8 cellular contexts compared by ENCODE assay signal in genomic region chr10:15209827-15210509, GRCh38. TPM values are rescaled to one million over a fixed set of nuclear protein-coding genes. Genes with fewer than 3 reads are reported as not detected.
DNase-seq lines count a peak whose midpoint lies in the region; ATAC-seq, FAIRE-seq and TF ChIP-seq lines count a peak whose summit lies in the region.

No MANE protein-coding gene starts in this region.

- no peak overlapping the region for H3K4me2 ChIP-seq in SK-N-SH

- peaks cover 13% of the 10 kb centered on the region for H3F3A ChIP-seq in SK-N-SH (replicated peaks; ENCODE audit: insufficient read depth)

- no peaks in the 10 kb centered on the region for H3K27me3 ChIP-seq in SK-N-SH (ENCODE audit: insufficient read depth)

- H3K4me1 ChIP-seq in SK-N-SH (ENCODE audit: control insufficient read depth in 1 of 2, insufficient read depth in 2 of 2, low read depth in 1 of 2, low read length in 1 of 2), result peaks cover 0 to 5% of the 10 kb centered on the region in 2 experiments; a peak in 1 of 4 replicates

- H3K4me3 Mint-ChIP-seq in progenitor cell of endocrine pancreas (ENCODE audit: low read depth), result no peak overlapping the region

- H3K9ac ChIP-seq in SK-N-SH, result no peak overlapping the region

- H3K9me3 ChIP-seq in SK-N-SH, result no peaks in the 10 kb centered on the region

- H3K4me3 ChIP-seq in SK-N-SH (ENCODE audit: low read depth in 2 of 2, low read length in 1 of 2), result no peak overlapping the region

- WGBS in SK-N-SH (ENCODE audit: low lambda C conversion rate), result 25% methylated on average over 14 of the region's 14 CpGs

- TF ChIP-seq RAD21 in SK-N-SH (IDR thresholded peaks at IDR 0.05; ENCODE audit: low read length), result peak; percentile 86

- no peaks in the 10 kb centered on the region for H3K27me3 Mint-ChIP-seq in progenitor cell of endocrine pancreas

- CTCF ChIA-PET in SK-N-SH (lab: Yijun Ruan, JAX), result interaction anchor here (0.6 to 2.0 kb wide), 11 partner anchors 10 to 216 kb away, joined by 3 to 7 read pairs (median 3); partner anchors contain the start of gene FAM171A1

- DNase-seq in COLO668 (lab: John Stamatoyannopoulos, UW; ENCODE audit: unreplicated experiment) (peak; percentile 64), GM20000 (ENCODE audit: low spot score) (peak; percentile 78), LHCN-M2 (ENCODE audit: low read depth) (peak; percentile 70), SK-N-SH (peak; percentile 86), Right ventricle myocardium superior (peak; percentile 79), progenitor cell of endocrine pancreas (ENCODE audit: low spot score, unreplicated experiment) (peak; percentile 67), urothelium cell line (ENCODE audit: low spot score) (peak; percentile 41)
- DNase-seq in activated naive CD4-positive, alpha-beta T cell treated with anti-CD3 and anti-CD28 coated beads, Interleukin-2, amount 50 U/mL, for 72 hours (ENCODE audit: low spot score in 2 of 2), result peak; percentile 73 to 85

- no peak overlapping the region for H2AFZ ChIP-seq in SK-N-SH (ENCODE audit: low read depth)

- no peak overlapping the region for H3K27ac ChIP-seq in SK-N-SH (ENCODE audit: low read depth in 2 of 2, low read length in 1 of 2)

- peaks cover 0 to 8% of the 10 kb centered on the region in 2 donors for H3K36me3 Mint-ChIP-seq in activated naive CD4-positive, alpha-beta T cell treated with anti-CD3 and anti-CD28 coated beads, Interleukin-2, amount 50 U/mL, for 72 hours
- peaks cover 37% of the 10 kb centered on the region for H3K36me3 Mint-ChIP-seq in progenitor cell of endocrine pancreas (ENCODE audit: insufficient read depth)

- peaks cover 2 to 7% of the 10 kb centered on the region in 2 experiments for H3K36me3 ChIP-seq in SK-N-SH (replicated peaks in 1 of 2; ENCODE audit: control insufficient read depth in 1 of 2, insufficient read depth in 2 of 2, low read length in 1 of 2)

- intact Hi-C loops in Right ventricle myocardium superior (cut with DNase I), result loop anchor here (5.0 kb wide), 1 partner anchor 162 kb away; the partner anchor contains the start of gene FAM171A1

- TF ChIP-seq EP300 in SK-N-SH (IDR thresholded peaks at IDR 0.05; ENCODE audit: borderline replicate concordance in 1 of 2, low read depth in 1 of 2, low read length in 1 of 2), result no peak

- POLR2A ChIA-PET in SK-N-SH (lab: Yijun Ruan, JAX), result no interaction called here

- H3K4me1 Mint-ChIP-seq in progenitor cell of endocrine pancreas (ENCODE audit: low read depth), result no peaks in the 10 kb centered on the region

- no peaks in the 10 kb centered on the region for H3K9me2 ChIP-seq in SK-N-SH

- TF ChIP-seq CTCF in GM20000 (IDR thresholded peaks at IDR 0.05; ENCODE audit: extremely low read depth, missing control alignments), result peak; percentile 74
- TF ChIP-seq CTCF in SK-N-SH (IDR thresholded peaks at IDR 0.05), result peak; percentile 89
- TF ChIP-seq CTCF in progenitor cell of endocrine pancreas (IDR thresholded peaks at IDR 0.05; ENCODE audit: unreplicated experiment), result peak; percentile 86

- peak; percentile 75 to 77 for ATAC-seq in activated naive CD4-positive, alpha-beta T cell treated with anti-CD3 and anti-CD28 coated beads, Interleukin-2, amount 50 U/mL, for 72 hours
- ATAC-seq in Right ventricle myocardium superior (ENCODE audit: poor library complexity), result peak; percentile 95

- peaks cover 0 to 5% of the 10 kb centered on the region in 2 donors for H3K9me3 Mint-ChIP-seq in activated naive CD4-positive, alpha-beta T cell treated with anti-CD3 and anti-CD28 coated beads, Interleukin-2, amount 50 U/mL, for 72 hours
- H3K9me3 Mint-ChIP-seq in progenitor cell of endocrine pancreas (ENCODE audit: low read depth), result no peaks in the 10 kb centered on the region

- no peak overlapping the region for H3K27ac Mint-ChIP-seq in activated naive CD4-positive, alpha-beta T cell treated with anti-CD3 and anti-CD28 coated beads, Interleukin-2, amount 50 U/mL, for 72 hours
- no peak overlapping the region for H3K27ac Mint-ChIP-seq in progenitor cell of endocrine pancreas

- FAIRE-seq in urothelium cell line (lab: Jason Lieb, UNC), result no peak

- no peaks in the 10 kb centered on the region; the same call in 1 of the 2 replicates for H3K79me2 ChIP-seq in SK-N-SH (ENCODE audit: insufficient read depth)

- no peaks in the 10 kb centered on the region for H4K20me1 ChIP-seq in SK-N-SH (ENCODE audit: insufficient read depth)

TF ChIP-seq in SK-N-SH, 30 proteins besides CTCF, POLR2A, EP300 and RAD21:
- TF ChIP-seq CHD2 (IDR thresholded peaks at IDR 0.05; ENCODE audit: low read length, partially characterized antibody), result peak; percentile 25
- TF ChIP-seq TCF12 (IDR thresholded peaks at IDR 0.05), result no peak
- TF ChIP-seq MAX (IDR thresholded peaks at IDR 0.05; ENCODE audit: low read depth), result peak; percentile 22; the same call in 1 of the 2 replicates
- TF ChIP-seq, protein P1, sequence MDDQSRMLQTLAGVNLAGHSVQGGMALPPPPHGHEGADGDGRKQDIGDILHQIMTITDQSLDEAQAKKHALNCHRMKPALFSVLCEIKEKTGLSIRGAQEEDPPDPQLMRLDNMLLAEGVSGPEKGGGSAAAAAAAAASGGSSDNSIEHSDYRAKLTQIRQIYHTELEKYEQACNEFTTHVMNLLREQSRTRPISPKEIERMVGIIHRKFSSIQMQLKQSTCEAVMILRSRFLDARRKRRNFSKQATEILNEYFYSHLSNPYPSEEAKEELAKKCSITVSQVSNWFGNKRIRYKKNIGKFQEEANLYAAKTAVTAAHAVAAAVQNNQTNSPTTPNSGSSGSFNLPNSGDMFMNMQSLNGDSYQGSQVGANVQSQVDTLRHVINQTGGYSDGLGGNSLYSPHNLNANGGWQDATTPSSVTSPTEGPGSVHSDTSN (IDR thresholded peaks at IDR 0.05), result peak; percentile 45; the same call in 1 of the 2 replicates
- peak; percentile 85 for TF ChIP-seq SMC3 (IDR thresholded peaks at IDR 0.05; ENCODE audit: low read depth, low read length)
- TF ChIP-seq GATA2 (CRISPR knock-in tag; IDR thresholded peaks at IDR 0.05), result 0 out of 2 replicates have a peak, but pooled peaks have one; percentile 36
- no peak for TF ChIP-seq FOXM1 (IDR thresholded peaks at IDR 0.05; ENCODE audit: low read depth)
TF ChIP-seq in SK-N-SH: peak in this region for 5.

RNA-seq across cellular contexts. Expression of gene NMT2, which starts 41.5 kb away (rescaled TPM):
- total RNA-seq in LHCN-M2 (2014; rRNA removed), result 44.8 and 50.3 TPM in 2 replicates
- 31.1 TPM for polyA plus RNA-seq in LHCN-M2 (2012)
- polyA plus RNA-seq in SK-N-SH (2012; rRNA removed), result 25.9 and 26.5 TPM in 2 replicates
- 28.8 and 32.4 TPM in 2 replicates for polyA plus RNA-seq in SK-N-SH (2012; cell fraction: cytosol; rRNA removed)
- polyA plus RNA-seq in SK-N-SH (2012; cell fraction: nucleus; rRNA removed), result 38.5 and 52.3 TPM in 2 replicates
- 10 to 100 TPM; 21.2 to 30.7 TPM for total RNA-seq in activated naive CD4-positive, alpha-beta T cell treated with anti-CD3 and anti-CD28 coated beads, Interleukin-2, amount 50 U/mL, for 72 hours
- total RNA-seq in Right ventricle myocardium superior, result 14.6 TPM
- total RNA-seq in progenitor cell of endocrine pancreas, result 36.6 and 39.6 TPM in 2 replicates
